Comparison of ENCODE assay signal across 25 cellular contexts in the genomic region with DNA sequence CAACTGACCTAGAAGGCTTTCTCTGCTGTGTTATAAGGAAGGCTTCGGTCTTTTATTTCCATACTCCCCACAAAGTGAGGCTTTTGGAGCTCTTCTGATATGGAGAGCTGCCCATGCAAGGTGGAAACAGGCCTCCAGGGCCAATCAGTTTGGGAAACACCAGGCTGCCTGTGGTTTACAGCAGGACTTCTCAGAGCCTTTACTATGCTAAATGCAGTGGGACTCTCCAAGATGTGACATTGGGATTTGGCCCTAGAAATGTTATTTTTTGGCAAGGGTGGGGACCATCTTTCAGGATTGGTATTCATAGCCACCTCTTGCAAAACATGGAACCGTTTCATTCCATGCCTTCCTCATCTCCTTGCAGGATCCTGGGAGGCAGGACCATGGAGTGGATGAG. TPM values are rescaled to one million over a fixed set of nuclear protein-coding genes. Genes with fewer than 3 reads are reported as not detected.
DNase-seq lines count a peak whose midpoint lies in the region; ATAC-seq and TF ChIP-seq lines count a peak whose summit lies in the region.
"Had no signal": no experiment of that assay in that cellular context is flagged by ENCODE, and none has a peak within 500 bp of the region (broad histone marks: within the 10 kb centered on the region; RNA-seq: fewer than 3 reads in every experiment).

No MANE protein-coding gene starts in this region.

- H3K27ac ChIP-seq in heart right ventricle (peak overlapping the region in 9 of 10 donors; percentile 24 to 99 (median 90)), esophagus muscularis mucosa (replicated peaks in 1 of 4) (peak overlapping the region in 3 of 4 donors; percentile 18 to 92 (median 89)), stomach (peak overlapping the region in 4 of 5 donors; percentile 92 to 95 (median 93))
- no peak overlapping the region for H3K27ac ChIP-seq in CD4-positive, alpha-beta memory T cell (ENCODE audit: low read depth, low read length)
- H3K27ac ChIP-seq: BLaER1, GM23248 had no signal

- H3K9me3 ChIP-seq in heart right ventricle (no peaks in the 10 kb centered on the region), esophagus muscularis mucosa (no peaks in the 10 kb centered on the region), stomach (no peaks in the 10 kb centered on the region)
- no peaks in the 10 kb centered on the region for H3K9me3 ChIP-seq in CD4-positive, alpha-beta memory T cell (ENCODE audit: control insufficient read depth in 1 of 2, low read length in 2 of 2)
- H3K9me3 ChIP-seq: BLaER1 had no signal

- H3K4me1 Mint-ChIP-seq in progenitor cell of endocrine pancreas (ENCODE audit: low read depth) = peaks cover 20% of the 10 kb centered on the region
- peaks cover 3% of the 10 kb centered on the region for H3K4me1 Mint-ChIP-seq in activated T-helper 2 cell treated with anti-CD3 and anti-CD28 coated beads, Interferon-gamma antibody, Interleukin-2, Interleukin-4, amounts not matched to agents 10 μg/mL and 5 μg/mL and 100 μg/mL, durations not matched to agents 14 hours and 24 hours and 36 hours (ENCODE audit: low read depth)
- peaks cover 4 to 9% (median 6%) of the 10 kb centered on the region in 4 donors for H3K4me1 Mint-ChIP-seq in CD4-positive, alpha-beta memory T cell

- H3K36me3 Mint-ChIP-seq in progenitor cell of endocrine pancreas (ENCODE audit: insufficient read depth) = peaks cover 1% of the 10 kb centered on the region
- no peaks in the 10 kb centered on the region for H3K36me3 Mint-ChIP-seq in activated T-helper 2 cell treated with anti-CD3 and anti-CD28 coated beads, Interferon-gamma antibody, Interleukin-2, Interleukin-4, amounts not matched to agents 10 μg/mL and 5 μg/mL and 100 μg/mL, durations not matched to agents 14 hours and 24 hours and 36 hours (ENCODE audit: low read depth)
- H3K36me3 Mint-ChIP-seq in CD4-positive, alpha-beta memory T cell = no peaks in the 10 kb centered on the region

- ATAC-seq in heart right ventricle (no peak), left ventricle myocardium superior (no peak)

- DNase-seq in heart right ventricle = no peak
- no peak for DNase-seq in left ventricle myocardium superior
- DNase-seq in esophagus muscularis mucosa (ENCODE audit: extremely low spot score) = no peak
- no peak for DNase-seq in progenitor cell of endocrine pancreas (ENCODE audit: low spot score, unreplicated experiment)
- DNase-seq in stomach = no peak
- no peak for DNase-seq in DMS 273 (lab: John Stamatoyannopoulos, UW; ENCODE audit: unreplicated experiment)
- no peak for DNase-seq in activated T-helper 2 cell treated with anti-CD3 and anti-CD28 coated beads, Interferon-gamma antibody, Interleukin-2, Interleukin-4, amounts not matched to agents 10 μg/mL and 5 μg/mL and 100 μg/mL, durations not matched to agents 14 hours and 24 hours and 36 hours (ENCODE audit: low spot score)
- no peak for DNase-seq in CD4-positive, alpha-beta memory T cell
- DNase-seq: CD4-positive, CD25-positive, alpha-beta regulatory T cell; DMS53; GM23248; H7; KG1; MM.1S; NCI-H1092; NCI-H1436; NCI-H187; NCI-H2081 treated with DMSO at 0.1 percent for 48 hours; NCI-H2171; NCI-H226; NCI-H510A; NCI-H69; RPMI8226; SHP77 treated with DMSO at 0.1 percent for 48 hours had no signal

- H3K4me3 ChIP-seq in heart right ventricle (peak overlapping the region in 1 of 10 donors; percentile 24), esophagus muscularis mucosa (no peak overlapping the region), stomach (no peak overlapping the region)
- H3K4me3 ChIP-seq in CD4-positive, alpha-beta memory T cell (ENCODE audit: low read length in 2 of 2) = no peak overlapping the region
- H3K4me3 ChIP-seq: BLaER1, GM23248 had no signal

- no peak overlapping the region for H3K4me3 Mint-ChIP-seq in progenitor cell of endocrine pancreas (ENCODE audit: low read depth)
- no peak overlapping the region for H3K4me3 Mint-ChIP-seq in activated T-helper 2 cell treated with anti-CD3 and anti-CD28 coated beads, Interferon-gamma antibody, Interleukin-2, Interleukin-4, amounts not matched to agents 10 μg/mL and 5 μg/mL and 100 μg/mL, durations not matched to agents 14 hours and 24 hours and 36 hours (ENCODE audit: low read depth)
- H3K4me3 Mint-ChIP-seq in CD4-positive, alpha-beta memory T cell = no peak overlapping the region
- H3K4me3 Mint-ChIP-seq: CD4-positive, CD25-positive, alpha-beta regulatory T cell had no signal

- H3K36me3 ChIP-seq in heart right ventricle (peaks cover 0 to 8% (median 0%) of the 10 kb centered on the region in 9 donors), esophagus muscularis mucosa (peaks cover 0 to 4% (median 0%) of the 10 kb centered on the region in 4 donors), stomach (no peaks in the 10 kb centered on the region)
- H3K36me3 ChIP-seq in CD4-positive, alpha-beta memory T cell (ENCODE audit: insufficient read depth, low read length) = no peaks in the 10 kb centered on the region
- H3K36me3 ChIP-seq: BLaER1 had no signal

- TF ChIP-seq CTCF in heart right ventricle (IDR thresholded peaks at IDR 0.05) (no peak), esophagus muscularis mucosa (IDR thresholded peaks at IDR 0.05) (no peak), progenitor cell of endocrine pancreas (IDR thresholded peaks at IDR 0.05; ENCODE audit: unreplicated experiment) (no peak), stomach (IDR thresholded peaks at IDR 0.05) (no peak)

- intact Hi-C loops in heart right ventricle (cut with DNase I) (no loop called here), left ventricle myocardium superior (cut with micrococcal nuclease) (no loop called here), esophagus muscularis mucosa (cut with DNase I) (no loop called here), stomach (cut with DNase I; ENCODE audit: low total_unique reads) (no loop called here)
- intact Hi-C loops in activated T-helper 2 cell treated with anti-CD3 and anti-CD28 coated beads, Interferon-gamma antibody, Interleukin-2, Interleukin-4, amounts not matched to agents 10 μg/mL and 5 μg/mL and 100 μg/mL, durations not matched to agents 14 hours and 24 hours and 36 hours (cut with micrococcal nuclease) = no loop called here
- intact Hi-C loops in CD4-positive, alpha-beta memory T cell (cut with micrococcal nuclease) = no loop called here

- H3K9me3 Mint-ChIP-seq in progenitor cell of endocrine pancreas (ENCODE audit: low read depth) = no peaks in the 10 kb centered on the region
- no peaks in the 10 kb centered on the region for H3K9me3 Mint-ChIP-seq in activated T-helper 2 cell treated with anti-CD3 and anti-CD28 coated beads, Interferon-gamma antibody, Interleukin-2, Interleukin-4, amounts not matched to agents 10 μg/mL and 5 μg/mL and 100 μg/mL, durations not matched to agents 14 hours and 24 hours and 36 hours
- no peaks in the 10 kb centered on the region for H3K9me3 Mint-ChIP-seq in CD4-positive, alpha-beta memory T cell
- H3K9me3 Mint-ChIP-seq: CD4-positive, CD25-positive, alpha-beta regulatory T cell had no signal

- no peak for TF ChIP-seq EP300 in esophagus muscularis mucosa (IDR thresholded peaks at IDR 0.05)
- no peak for TF ChIP-seq EP300 in stomach (IDR thresholded peaks at IDR 0.05)

- CTCF ChIA-PET in CD4-positive, alpha-beta memory T cell (lab: Charles Lee; ENCODE audit: partially characterized antibody) = interaction anchor here (1.2 to 2.7 kb wide), 2 partner anchors 8 to 236 kb away, joined by 3 to 12 read pairs; no protein-coding TSS in a partner anchor

- H3K27me3 ChIP-seq in heart right ventricle (no peaks in the 10 kb centered on the region), esophagus muscularis mucosa (no peaks in the 10 kb centered on the region), stomach (no peaks in the 10 kb centered on the region)
- no peaks in the 10 kb centered on the region for H3K27me3 ChIP-seq in CD4-positive, alpha-beta memory T cell (ENCODE audit: insufficient read depth, low read length)
- H3K27me3 ChIP-seq: BLaER1 had no signal

- no peak for TF ChIP-seq POLR2A in esophagus muscularis mucosa (IDR thresholded peaks at IDR 0.05; ENCODE audit: low read depth)
- TF ChIP-seq POLR2A in stomach (IDR thresholded peaks at IDR 0.05) = no peak

- 51 to 54% methylated on average over 2 of the region's 2 CpGs for WGBS in heart right ventricle, 2 donors
- 89% methylated on average over 2 of the region's 2 CpGs for WGBS in esophagus muscularis mucosa
- 37 to 58% (median 47%) methylated on average over 2 of the region's 2 CpGs for WGBS in stomach, 5 donors

- H3K27me3 Mint-ChIP-seq in progenitor cell of endocrine pancreas = no peaks in the 10 kb centered on the region
- H3K27me3 Mint-ChIP-seq in activated T-helper 2 cell treated with anti-CD3 and anti-CD28 coated beads, Interferon-gamma antibody, Interleukin-2, Interleukin-4, amounts not matched to agents 10 μg/mL and 5 μg/mL and 100 μg/mL, durations not matched to agents 14 hours and 24 hours and 36 hours (ENCODE audit: low read depth) = no peaks in the 10 kb centered on the region
- H3K27me3 Mint-ChIP-seq in CD4-positive, alpha-beta memory T cell = no peaks in the 10 kb centered on the region
- H3K27me3 Mint-ChIP-seq: CD4-positive, CD25-positive, alpha-beta regulatory T cell had no signal

- H3K4me1 ChIP-seq in heart right ventricle (peaks cover 10 to 90% (median 59%) of the 10 kb centered on the region in 9 donors), esophagus muscularis mucosa (peaks cover 55 to 71% (median 64%) of the 10 kb centered on the region in 4 donors), stomach (peaks cover 44 to 63% (median 52%) of the 10 kb centered on the region in 4 donors)
- H3K4me1 ChIP-seq in CD4-positive, alpha-beta memory T cell (ENCODE audit: insufficient read depth, low read length) = no peaks in the 10 kb centered on the region

- POLR2A ChIA-PET in CD4-positive, alpha-beta memory T cell (lab: Charles Lee; ENCODE audit: partially characterized antibody) = no interaction called here

- H3K27ac Mint-ChIP-seq in progenitor cell of endocrine pancreas = peak overlapping the region; percentile 12
- H3K27ac Mint-ChIP-seq in activated T-helper 2 cell treated with anti-CD3 and anti-CD28 coated beads, Interferon-gamma antibody, Interleukin-2, Interleukin-4, amounts not matched to agents 10 μg/mL and 5 μg/mL and 100 μg/mL, durations not matched to agents 14 hours and 24 hours and 36 hours = no peak overlapping the region
- peak overlapping the region in 1 of 7 donors; percentile 11 for H3K27ac Mint-ChIP-seq in CD4-positive, alpha-beta memory T cell

RNA-seq across cellular contexts. Expression of a gene that starts 3.7 kb away (rescaled TPM):
- total RNA-seq in heart right ventricle (100 to 1,000 TPM in 6 of 10 donors, 10 to 100 TPM in 4; 69.7 to 241 (median 107) TPM), left ventricle myocardium superior (177 TPM), esophagus muscularis mucosa (100 to 1,000 TPM in 2 of 4 donors, 10 to 100 TPM in 2; 59.6 to 134 (median 108) TPM), progenitor cell of endocrine pancreas (38.1 and 47.3 TPM in 2 replicates), stomach (1,000 to 10,000 TPM in 1 of 5 donors, 100 to 1,000 TPM in 1, 10 to 100 TPM in 3; 47.2 to 2,520 (median 84.1) TPM)
- polyA plus RNA-seq in heart right ventricle (100 to 1,000 TPM in 1 of 2 donors, 10 to 100 TPM in 1; 12.8 to 193 TPM), stomach (10 to 100 TPM in 2 of 3 donors, 1 to 10 TPM in 1; 6.1 to 15.0 (median 11.9) TPM)
- 12.1 and 12.9 TPM in 2 replicates for total RNA-seq in activated T-helper 2 cell treated with anti-CD3 and anti-CD28 coated beads, Interferon-gamma antibody, Interleukin-2, Interleukin-4, amounts not matched to agents 10 μg/mL and 5 μg/mL and 100 μg/mL, durations not matched to agents 14 hours and 24 hours and 36 hours
- total RNA-seq in CD4-positive, alpha-beta memory T cell = 10 to 100 TPM; 46.7 to 47.1 TPM
- 1 to 10 TPM in 1 of 2 donors, under 1 TPM in 1; 0.83 to 2.0 TPM for polyA plus RNA-seq in CD4-positive, alpha-beta memory T cell

RNA-seq across cellular contexts. Expression of a gene that starts 22.7 kb away (rescaled TPM):
- total RNA-seq in heart right ventricle (10 to 100 TPM; 21.6 to 37.3 (median 27.8) TPM), left ventricle myocardium superior (25.9 TPM), esophagus muscularis mucosa (10 to 100 TPM; 11.2 to 18.4 (median 14.3) TPM), progenitor cell of endocrine pancreas (81.5 and 84.1 TPM in 2 replicates), stomach (10 to 100 TPM; 13.8 to 27.2 (median 16.9) TPM)
- polyA plus RNA-seq in heart right ventricle (10 to 100 TPM; 14.2 to 17.0 TPM), stomach (10 to 100 TPM; 18.4 to 20.6 (median 18.8) TPM)
- total RNA-seq in activated T-helper 2 cell treated with anti-CD3 and anti-CD28 coated beads, Interferon-gamma antibody, Interleukin-2, Interleukin-4, amounts not matched to agents 10 μg/mL and 5 μg/mL and 100 μg/mL, durations not matched to agents 14 hours and 24 hours and 36 hours = 82.5 and 86.2 TPM in 2 replicates
- 10 to 100 TPM; 18.5 to 19.5 TPM for total RNA-seq in CD4-positive, alpha-beta memory T cell
- polyA plus RNA-seq in CD4-positive, alpha-beta memory T cell = 10 to 100 TPM; 43.1 to 47.1 TPM

RNA-seq across cellular contexts. Expression of a gene that starts 26.8 kb away (rescaled TPM):
- total RNA-seq in heart right ventricle = 10 to 100 TPM in 1 of 10 donors, 1 to 10 TPM in 9; 5.4 to 11.7 (median 7.1) TPM
- 10 to 100 TPM; 19.4 to 20.6 TPM for polyA plus RNA-seq in heart right ventricle
- 6.6 TPM for total RNA-seq in left ventricle myocardium superior
- total RNA-seq in esophagus muscularis mucosa = 10 to 100 TPM; 10.4 to 19.0 (median 13.6) TPM
- 22.0 and 28.9 TPM in 2 replicates for total RNA-seq in progenitor cell of endocrine pancreas
- total RNA-seq in stomach = 10 to 100 TPM in 4 of 5 donors, not detected in 1; 12.3 to 28.1 (median 22.0) TPM
- 10 to 100 TPM; 17.0 to 33.3 (median 22.3) TPM for polyA plus RNA-seq in stomach
- total RNA-seq in activated T-helper 2 cell treated with anti-CD3 and anti-CD28 coated beads, Interferon-gamma antibody, Interleukin-2, Interleukin-4, amounts not matched to agents 10 μg/mL and 5 μg/mL and 100 μg/mL, durations not matched to agents 14 hours and 24 hours and 36 hours = 33.4 and 34.9 TPM in 2 replicates
- total RNA-seq in CD4-positive, alpha-beta memory T cell = 10 to 100 TPM; 12.9 to 14.4 TPM
- 10 to 100 TPM; 15.0 to 16.4 TPM for polyA plus RNA-seq in CD4-positive, alpha-beta memory T cell
